Comparison of ENCODE assay signal across 30 cellular contexts in genomic region chr13:80523134-80523533, GRCh38.
"Had no signal": no experiment of that assay in that cellular context is flagged by ENCODE, and none has a peak within 500 bp of the region (broad histone marks: within the 10 kb centered on the region; RNA-seq: fewer than 3 reads in every experiment).

No MANE protein-coding gene starts in this region.

- H3K9me3 Mint-ChIP-seq: activated CD4-positive, alpha-beta T cell treated with anti-CD3 and anti-CD28 coated beads, Interleukin-2, amount 10 ng/mL, durations not matched to agents 7 days and 5 days; activated T-cell treated with anti-CD3 and anti-CD28 coated beads, Interleukin-2, amount 50 U/mL, for 24 hours had no signal

- H3K9me3 ChIP-seq: esophagus muscularis mucosa, gastrocnemius medialis had no signal

- H3K36me3 Mint-ChIP-seq: activated naive CD8-positive, alpha-beta T cell had no signal

- H3K27me3 Mint-ChIP-seq: activated CD4-positive, alpha-beta memory T cell treated with anti-CD3 and anti-CD28 coated beads, Interleukin-2, amount 10 ng/mL, durations not matched to agents 7 days and 5 days; activated CD4-positive, alpha-beta T cell treated with anti-CD3 and anti-CD28 coated beads, Interleukin-2, amount 10 ng/mL, durations not matched to agents 7 days and 5 days; activated naive CD8-positive, alpha-beta T cell; activated T-cell treated with anti-CD3 and anti-CD28 coated beads, Interleukin-2, amount 50 U/mL, for 24 hours; central memory CD8-positive, alpha-beta T cell; dendritic cell treated with granulocyte-macrophage colony-stimulating factor and Interleukin-4, amounts not matched to agents 40 ng/mL and 50 ng/mL, for 4 days had no signal

- H3K4me1 Mint-ChIP-seq: activated CD4-positive, alpha-beta memory T cell treated with anti-CD3 and anti-CD28 coated beads, Interleukin-2, amount 10 ng/mL, durations not matched to agents 7 days and 5 days; activated CD4-positive, alpha-beta T cell treated with anti-CD3 and anti-CD28 coated beads for 36 hours; activated CD4-positive, alpha-beta T cell treated with anti-CD3 and anti-CD28 coated beads, Interleukin-2, amount 10 ng/mL, durations not matched to agents 7 days and 5 days; central memory CD8-positive, alpha-beta T cell had no signal

- H3K4me1 ChIP-seq: esophagus muscularis mucosa, foreskin keratinocyte, gastrocnemius medialis had no signal

- H3K27me3 ChIP-seq: brain microvascular endothelial cell, dorsolateral prefrontal cortex, esophagus muscularis mucosa, foreskin keratinocyte, gastrocnemius medialis, heart left ventricle had no signal

- DNase-seq: activated CD4-positive, alpha-beta memory T cell treated with anti-CD3 and anti-CD28 coated beads, Interleukin-2, amount 10 ng/mL, durations not matched to agents 7 days and 5 days; activated CD4-positive, alpha-beta T cell treated with anti-CD3 and anti-CD28 coated beads for 36 hours; activated CD4-positive, alpha-beta T cell treated with anti-CD3 and anti-CD28 coated beads, Interleukin-2, amount 10 ng/mL, durations not matched to agents 7 days and 5 days; activated CD4-positive, alpha-beta T cell treated with anti-CD3 and anti-CD28 coated beads, Interleukin-2, amount 50 U/mL, for 4 hours; activated CD4-positive, CD25-positive, alpha-beta regulatory T cell; activated CD4-positive, CD25-positive, alpha-beta regulatory T cell treated with anti-CD3 and anti-CD28 coated beads, Interleukin-2, amount 50 U/mL, for 72 hours; activated CD8-positive, alpha-beta memory T cell treated with anti-CD3 and anti-CD28 coated beads, Interleukin-2, amount 50 U/mL, for 48 hours; activated effector memory CD4-positive, alpha-beta T cell treated with Interleukin-2 at 50 U/mL for 16 hours; activated gamma-delta T cell treated with Interleukin-2 at 50 U/mL for 16 hours; activated naive CD4-positive, alpha-beta T cell treated with anti-CD3 and anti-CD28 coated beads, Interleukin-2, amount 50 U/mL, for 16 hours; activated naive CD4-positive, alpha-beta T cell treated with Interleukin-2 at 50 U/mL for 16 hours; activated T-cell treated with anti-CD3 and anti-CD28 coated beads for 4 hours; activated T-cell treated with anti-CD3 and anti-CD28 coated beads, Interleukin-2, amount 50 U/mL, for 24 hours; activated T-cell treated with anti-CD3 and anti-CD28 coated beads, Interleukin-2, amount 50 U/mL, for 72 hours; amniotic stem cell; anterior cingulate cortex; brain microvascular endothelial cell; dorsolateral prefrontal cortex; effector memory CD4-positive, alpha-beta T cell; erythroblast; foreskin keratinocyte; gastrocnemius medialis; glutamatergic neuron; heart left ventricle; T-helper 2 cell had no signal

- H3K27ac ChIP-seq: brain microvascular endothelial cell, coronary artery, dorsolateral prefrontal cortex, esophagus muscularis mucosa, foreskin keratinocyte, gastrocnemius medialis, heart left ventricle had no signal

- H3K27ac Mint-ChIP-seq: activated CD4-positive, alpha-beta memory T cell treated with anti-CD3 and anti-CD28 coated beads, Interleukin-2, amount 10 ng/mL, durations not matched to agents 7 days and 5 days; activated CD4-positive, alpha-beta T cell treated with anti-CD3 and anti-CD28 coated beads for 36 hours; activated CD4-positive, alpha-beta T cell treated with anti-CD3 and anti-CD28 coated beads, Interleukin-2, amount 10 ng/mL, durations not matched to agents 7 days and 5 days; activated naive CD8-positive, alpha-beta T cell; activated T-cell treated with anti-CD3 and anti-CD28 coated beads, Interleukin-2, amount 50 U/mL, for 24 hours; activated T-cell treated with anti-CD3 and anti-CD28 coated beads, Interleukin-2, amount 50 U/mL, for 72 hours; dendritic cell treated with granulocyte-macrophage colony-stimulating factor and Interleukin-4, amounts not matched to agents 40 ng/mL and 50 ng/mL, for 4 days had no signal

- H3K36me3 ChIP-seq: brain microvascular endothelial cell, esophagus muscularis mucosa, gastrocnemius medialis, heart left ventricle had no signal

- H3K4me3 Mint-ChIP-seq: activated CD4-positive, alpha-beta memory T cell treated with anti-CD3 and anti-CD28 coated beads, Interleukin-2, amount 10 ng/mL, durations not matched to agents 7 days and 5 days; activated CD4-positive, alpha-beta T cell treated with anti-CD3 and anti-CD28 coated beads for 36 hours; activated CD4-positive, alpha-beta T cell treated with anti-CD3 and anti-CD28 coated beads, Interleukin-2, amount 10 ng/mL, durations not matched to agents 7 days and 5 days; activated naive CD8-positive, alpha-beta T cell; activated T-cell treated with anti-CD3 and anti-CD28 coated beads, Interleukin-2, amount 50 U/mL, for 24 hours; activated T-cell treated with anti-CD3 and anti-CD28 coated beads, Interleukin-2, amount 50 U/mL, for 72 hours; central memory CD8-positive, alpha-beta T cell; dendritic cell treated with granulocyte-macrophage colony-stimulating factor and Interleukin-4, amounts not matched to agents 40 ng/mL and 50 ng/mL, for 4 days had no signal

- H3K4me3 ChIP-seq: coronary artery, dorsolateral prefrontal cortex, esophagus muscularis mucosa, gastrocnemius medialis, heart left ventricle had no signal
